8 cellular contexts compared by ENCODE assay signal in the genomic region with DNA sequence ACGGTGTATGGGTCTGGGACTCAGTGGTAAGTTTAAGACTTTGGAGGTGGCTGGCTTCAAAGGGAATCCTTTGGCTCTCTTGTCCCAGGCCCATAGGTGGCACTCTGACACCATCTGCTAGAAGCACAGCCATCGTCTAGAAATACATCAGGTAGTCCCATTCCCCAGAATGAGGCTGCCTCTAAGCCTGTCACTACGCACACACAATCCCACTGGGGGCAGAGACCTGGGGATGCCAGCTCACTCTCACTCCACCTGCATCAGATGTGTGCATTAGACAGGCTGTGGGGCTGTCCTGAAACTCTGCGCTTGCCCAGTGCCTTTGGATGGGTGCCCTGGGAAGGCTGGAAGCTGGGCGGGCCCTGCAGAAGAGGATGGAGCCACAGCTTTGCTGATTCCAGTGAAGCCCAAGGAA.
DNase-seq lines count a peak whose midpoint lies in the region; ATAC-seq, FAIRE-seq and TF ChIP-seq lines count a peak whose summit lies in the region.

No MANE protein-coding gene starts in this region.

- H3K27ac ChIP-seq in RWPE1: no peak overlapping the region
- no peak overlapping the region for H3K27ac ChIP-seq in fibroblast of lung (ENCODE audit: insufficient read depth, low read length)
- H3K27ac ChIP-seq in osteoblast (ENCODE audit: low read depth, low read length): no peak overlapping the region
- no peak overlapping the region for H3K27ac ChIP-seq in spleen

- H2AFZ ChIP-seq in fibroblast of lung (ENCODE audit: low read length) (no peak overlapping the region), osteoblast (ENCODE audit: low read length) (no peak overlapping the region)

- H3K9me3 ChIP-seq in fibroblast of lung (ENCODE audit: control insufficient read depth, insufficient read depth, low read depth, low read length) (no peaks in the 10 kb centered on the region), osteoblast (ENCODE audit: low read depth, low read length) (no peaks in the 10 kb centered on the region), spleen (no peaks in the 10 kb centered on the region)

- H3K4me3 ChIP-seq in HFF-Myc (replicated peaks; ENCODE audit: low read depth, low read length): no peak overlapping the region
- H3K4me3 ChIP-seq in fibroblast of lung (replicated peaks in 1 of 4; ENCODE audit: control extremely low read depth in 1 of 4, insufficient read depth in 1 of 4, low read depth in 3 of 4, low read length in 4 of 4): no peak overlapping the region
- H3K4me3 ChIP-seq in osteoblast (ENCODE audit: insufficient read depth, low read length): no peak overlapping the region
- H3K4me3 ChIP-seq in spleen: no peak overlapping the region

- H3K79me2 ChIP-seq in fibroblast of lung (ENCODE audit: control insufficient read depth, insufficient read depth, low read length) (no peaks in the 10 kb centered on the region), osteoblast (ENCODE audit: insufficient read depth, low read length) (no peaks in the 10 kb centered on the region)

- H3K4me1 ChIP-seq in fibroblast of lung (ENCODE audit: control insufficient read depth, extremely low read depth, insufficient read depth, low read length) (no peaks in the 10 kb centered on the region), osteoblast (ENCODE audit: insufficient read depth, low read length) (no peaks in the 10 kb centered on the region), spleen (no peaks in the 10 kb centered on the region)

- FAIRE-seq in D721Med (lab: Jason Lieb, UNC): no peak

- POLR2A ChIA-PET in RWPE1 (lab: Yijun Ruan, JAX; ENCODE audit: low non-redundant PET): no interaction called here

- H3K9ac ChIP-seq in fibroblast of lung (ENCODE audit: insufficient read depth, low read length): no peak overlapping the region

- no peak for DNase-seq in D721Med (ENCODE audit: insufficient read length, low spot score)
- DNase-seq in HFF-Myc (ENCODE audit: extremely low read depth, low read depth): no peak
- peak; percentile 41 for DNase-seq in RWPE1 (ENCODE audit: low spot score)
- DNase-seq in fibroblast of lung (ENCODE audit: low read depth in 2 of 2): peak; percentile 20 to 48
- DNase-seq in osteoblast (ENCODE audit: insufficient read length, low spot score, missing footprints): no peak
- no peak for DNase-seq in spleen

- TF ChIP-seq CTCF in D721Med (IDR thresholded peaks at IDR 0.05; ENCODE audit: insufficient read depth, missing control alignments): peak; percentile 85
- peak; percentile 61 for TF ChIP-seq CTCF in HFF-Myc (IDR thresholded peaks at IDR 0.05; ENCODE audit: low read depth, low read length, missing control alignments)
- TF ChIP-seq CTCF in RWPE1 (conservative IDR thresholded peaks at IDR 0.05; ENCODE audit: low read depth): no peak; the same call in 1 of the 2 replicates
- peak; percentile 35 to 38 for TF ChIP-seq CTCF in fibroblast of lung (conservative IDR thresholded peaks at IDR 0.05 in 1 of 2, IDR thresholded peaks at IDR 0.05 in 1 of 2; ENCODE audit: low read depth in 1 of 2, low read length in 2 of 2)
- peak; percentile 68 for TF ChIP-seq CTCF in osteoblast (IDR thresholded peaks at IDR 0.05; ENCODE audit: extremely low read depth, low read depth, low read length)
- TF ChIP-seq CTCF in spleen (IDR thresholded peaks at IDR 0.05 in 8 of 11, conservative IDR thresholded peaks at IDR 0.05 in 3 of 11): peak in 4 of 11 experiments; percentile 17 to 41 (median 24)

- no peak for TF ChIP-seq POLR2A in spleen (IDR thresholded peaks at IDR 0.05)

- H4K20me1 ChIP-seq in fibroblast of lung (ENCODE audit: control insufficient read depth, extremely low read depth, insufficient read depth, low read length) (no peaks in the 10 kb centered on the region), osteoblast (ENCODE audit: insufficient read depth, low read length) (no peaks in the 10 kb centered on the region)

- WGBS in spleen, 5 donors: 70 to 79% (median 75%) methylated on average over 5 of the region's 5 CpGs

- CTCF ChIA-PET in RWPE1 (lab: Yijun Ruan, JAX): interaction anchor here (0.6 to 1.4 kb wide), 7 partner anchors 113 to 1201 kb away, joined by 3 to 4 read pairs (median 3); no protein-coding TSS in a partner anchor

- H3K36me3 ChIP-seq in fibroblast of lung (ENCODE audit: control insufficient read depth, insufficient read depth, low read length) (no peaks in the 10 kb centered on the region), osteoblast (ENCODE audit: insufficient read depth, low read length) (no peaks in the 10 kb centered on the region), spleen (no peaks in the 10 kb centered on the region)

- no peak for ATAC-seq in HG03469 (IDR thresholded peaks at IDR 0.05; ENCODE audit: unreplicated experiment)
- no peak for ATAC-seq in GM19324 (IDR thresholded peaks at IDR 0.05; ENCODE audit: low FRiP score, unreplicated experiment)

- intact Hi-C loops in spleen (cut with DNase I; ENCODE audit: low total_unique reads): no loop called here

- H3K4me2 ChIP-seq in fibroblast of lung (ENCODE audit: extremely low read depth, insufficient read depth, low read length) (no peak overlapping the region), osteoblast (ENCODE audit: insufficient read depth, low read length) (no peak overlapping the region)

- H3K27me3 ChIP-seq in fibroblast of lung (ENCODE audit: control insufficient read depth, insufficient read depth, low read length) (no peaks in the 10 kb centered on the region), osteoblast (ENCODE audit: insufficient read depth, low read length) (no peaks in the 10 kb centered on the region), spleen (replicated peaks in 1 of 7) (no peaks in the 10 kb centered on the region)

Comparison
In these comparisons a context has a peak if more than half of its experiments do, and no peak if none do; other contexts are left out.
1. DNase-seq: peak in RWPE1 (single experiment) and fibroblast of lung (2 of 2); none in D721Med (single experiment), HFF-Myc (single experiment), osteoblast (single experiment) and spleen (single experiment).